ENCODE assay signal across 26 cellular contexts in genomic region chr10:102491136-102491535, GRCh38. TPM values are rescaled to one million over a fixed set of nuclear protein-coding genes. Genes with fewer than 3 reads are reported as not detected.
DNase-seq lines count a peak whose midpoint lies in the region; ATAC-seq, FAIRE-seq and TF ChIP-seq lines count a peak whose summit lies in the region.
"Had no signal": no experiment of that assay in that cellular context is flagged by ENCODE, and none has a peak within 500 bp of the region (broad histone marks: within the 10 kb centered on the region; RNA-seq: fewer than 3 reads in every experiment).

No MANE protein-coding gene starts in this region.

- in situ Hi-C loops in gastrocnemius medialis (cut with MboI; ENCODE audit: low sequenced_read_pairs in 4 of 4) = no loop called here

- no peaks in the 10 kb centered on the region for H3K27me3 ChIP-seq in CD8-positive, alpha-beta T cell (ENCODE audit: insufficient read depth, low read length)
- H3K27me3 ChIP-seq in gastrocnemius medialis (no peaks in the 10 kb centered on the region), foreskin keratinocyte (no peaks in the 10 kb centered on the region)
- H3K27me3 ChIP-seq: BE2C, Peyer's patch had no signal

- peak; percentile 20 for FAIRE-seq in HTR-8/SVneo (lab: Jason Lieb, UNC)
- FAIRE-seq: A549, GM12892, GM19239, H54 had no signal

- ATAC-seq in CD8-positive, alpha-beta T cell = no peak
- ATAC-seq in gastrocnemius medialis (peak; percentile 52 to 65), foreskin keratinocyte (no peak)
- ATAC-seq: A549 had no signal

- no peaks in the 10 kb centered on the region for H3K27me3 Mint-ChIP-seq in CD8-positive, alpha-beta T cell (ENCODE audit: low read depth)

- no peak overlapping the region for H3K4me3 ChIP-seq in CD8-positive, alpha-beta T cell (ENCODE audit: low read depth, low read length)
- H3K4me3 ChIP-seq in gastrocnemius medialis = no peak overlapping the region
- H3K4me3 ChIP-seq: A549, Peyer's patch, SK-N-MC had no signal

- H3K4me1 ChIP-seq in CD8-positive, alpha-beta T cell (ENCODE audit: insufficient read depth, low read length) = no peaks in the 10 kb centered on the region
- peaks cover 61 to 67% of the 10 kb centered on the region in 2 donors for H3K4me1 ChIP-seq in gastrocnemius medialis
- H3K4me1 ChIP-seq in foreskin keratinocyte = peaks cover 16% of the 10 kb centered on the region
- H3K4me1 ChIP-seq: BE2C had no signal

- no peak for TF ChIP-seq CTCF in CD8-positive, alpha-beta T cell (IDR thresholded peaks at IDR 0.05)
- TF ChIP-seq CTCF in gastrocnemius medialis (IDR thresholded peaks at IDR 0.05 in 4 of 5, conservative IDR thresholded peaks at IDR 0.05 in 1 of 5) = no peak
- no peak for TF ChIP-seq CTCF in foreskin keratinocyte (conservative IDR thresholded peaks at IDR 0.05)

- intact Hi-C loops in CD8-positive, alpha-beta T cell (cut with DNase I, micrococcal nuclease) = no loop called here
- intact Hi-C loops in gastrocnemius medialis (cut with DNase I; ENCODE audit: low total_unique reads) = no loop called here

- H3K36me3 Mint-ChIP-seq in CD8-positive, alpha-beta T cell = peaks cover 58% of the 10 kb centered on the region

- H3K9me3 Mint-ChIP-seq in CD8-positive, alpha-beta T cell = no peaks in the 10 kb centered on the region

- H3K9me3 ChIP-seq in CD8-positive, alpha-beta T cell (ENCODE audit: low read length) = no peaks in the 10 kb centered on the region
- no peaks in the 10 kb centered on the region for H3K9me3 ChIP-seq in gastrocnemius medialis
- H3K9me3 ChIP-seq: A549, BE2C, Peyer's patch had no signal

- no peak overlapping the region for H3K27ac ChIP-seq in CD8-positive, alpha-beta T cell (ENCODE audit: low read depth, low read length)
- H3K27ac ChIP-seq in cingulate gyrus (ENCODE audit: low read depth, low read length) (peak overlapping the region; percentile 54), gastrocnemius medialis (peak overlapping the region; percentile 83 to 100 (median 91)), foreskin keratinocyte (no peak overlapping the region)
- H3K27ac ChIP-seq: A549, HL-60, Peyer's patch, SK-N-MC had no signal

- no peak for DNase-seq in CD8-positive, alpha-beta T cell
- DNase-seq in HTR-8/SVneo (ENCODE audit: insufficient read length, low spot score) (no peak), gastrocnemius medialis (peak; percentile 64 to 76), foreskin keratinocyte (no peak), AG08395 (ENCODE audit: low spot score) (no peak), NCI-H446 (lab: John Stamatoyannopoulos, UW) (no peak)
- DNase-seq: BE2C, Calu3, DMS79 treated with DMSO at 0.1 percent for 48 hours, NCI-H1048, NCI-H1417, NCI-H1694, NCI-H2029 treated with DMSO at 0.1 percent for 48 hours, NCI-H2227 treated with DMSO at 0.1 percent for 48 hours, NCI-H510A, NCI-H69, SIG-M5 had no signal

- no peak for TF ChIP-seq POLR2A in gastrocnemius medialis (IDR thresholded peaks at IDR 0.05)

- no peak overlapping the region for H3K4me3 Mint-ChIP-seq in CD8-positive, alpha-beta T cell
- H3K4me3 Mint-ChIP-seq: CD14-positive monocyte had no signal

- CTCF ChIA-PET in CD8-positive, alpha-beta T cell (lab: Charles Lee) = no interaction called here

- peak overlapping the region; percentile 27 for H3K27ac Mint-ChIP-seq in CD8-positive, alpha-beta T cell

- H3K36me3 ChIP-seq in CD8-positive, alpha-beta T cell (ENCODE audit: insufficient read depth, low read length) = peaks cover 35% of the 10 kb centered on the region
- peaks cover 3 to 43% of the 10 kb centered on the region in 2 donors for H3K36me3 ChIP-seq in gastrocnemius medialis

- POLR2A ChIA-PET in CD8-positive, alpha-beta T cell (lab: Charles Lee) = no interaction called here

- peaks cover 20% of the 10 kb centered on the region for H3K4me1 Mint-ChIP-seq in CD8-positive, alpha-beta T cell (ENCODE audit: low read depth)

RNA-seq across cellular contexts. Expression of gene ACTR1A, which starts 11.4 kb away (rescaled TPM):
- 10 to 100 TPM; 40.8 to 43.5 TPM for total RNA-seq in CD8-positive, alpha-beta T cell
- 100 to 1,000 TPM; 212 to 261 (median 252) TPM for total RNA-seq in gastrocnemius medialis
- 132 and 133 TPM in 2 replicates for total RNA-seq in foreskin keratinocyte
- 114 and 119 TPM in 2 replicates for polyA plus RNA-seq in foreskin keratinocyte

RNA-seq across cellular contexts. Expression of gene SUFU, which starts 12.6 kb away (rescaled TPM):
- total RNA-seq in CD8-positive, alpha-beta T cell = 1 to 10 TPM; 3.9 to 4.2 TPM
- total RNA-seq in gastrocnemius medialis = 10 to 100 TPM in 1 of 4 donors, 1 to 10 TPM in 3; 7.3 to 11.8 (median 7.9) TPM
- total RNA-seq in foreskin keratinocyte = 4.4 and 4.8 TPM in 2 replicates
- polyA plus RNA-seq in foreskin keratinocyte = 4.2 and 4.6 TPM in 2 replicates

RNA-seq across cellular contexts. Expression of gene C10orf95, which starts 39.8 kb away (rescaled TPM):
- under 1 TPM; 0.31 to 0.35 TPM for total RNA-seq in CD8-positive, alpha-beta T cell
- not detected for total RNA-seq in gastrocnemius medialis
- 0.48 and 0.49 TPM in 2 replicates for total RNA-seq in foreskin keratinocyte
- 0.67 and 0.78 TPM in 2 replicates for polyA plus RNA-seq in foreskin keratinocyte
- polyA plus RNA-seq: CD14-positive monocyte had no signal

RNA-seq across cellular contexts. Expression of gene CUEDC2, which starts 58.8 kb away (rescaled TPM):
- total RNA-seq in CD8-positive, alpha-beta T cell = 10 to 100 TPM; 24.2 to 27.0 TPM
- total RNA-seq in gastrocnemius medialis (10 to 100 TPM; 51.6 to 83.1 (median 70.2) TPM), foreskin keratinocyte (55.1 and 61.7 TPM in 2 replicates)
- polyA plus RNA-seq in foreskin keratinocyte = 106 and 109 TPM in 2 replicates

Comparison
In these comparisons a context has a peak if more than half of its experiments do, and no peak if none do; other contexts are left out.
1. ATAC-seq: peak in gastrocnemius medialis (2 of 2); none in CD8-positive, alpha-beta T cell (single experiment) and foreskin keratinocyte (single experiment).
2. DNase-seq: peak in gastrocnemius medialis (2 of 2); none in CD8-positive, alpha-beta T cell (0 of 7), HTR-8/SVneo (single experiment), foreskin keratinocyte (0 of 2), AG08395 (single experiment) and NCI-H446 (0 of 2).
3. H3K27ac ChIP-seq: peak in cingulate gyrus (single experiment) and gastrocnemius medialis (4 of 4); none in CD8-positive, alpha-beta T cell (single experiment) and foreskin keratinocyte (single experiment).